15 cellular contexts compared by ENCODE assay signal in genomic region chr4:77152421-77152820, GRCh38. TPM values are rescaled to one million over a fixed set of nuclear protein-coding genes. Genes with fewer than 3 reads are reported as not detected.
DNase-seq lines count a peak whose midpoint lies in the region; ATAC-seq, FAIRE-seq and TF ChIP-seq lines count a peak whose summit lies in the region.
"Had no signal": no experiment of that assay in that cellular context is flagged by ENCODE, and none has a peak within 500 bp of the region (broad histone marks: within the 10 kb centered on the region; RNA-seq: fewer than 3 reads in every experiment).

No MANE protein-coding gene starts in this region.

- no peaks in the 10 kb centered on the region for H3K4me1 ChIP-seq in IMR-90 (ENCODE audit: control insufficient read depth, insufficient read depth, low read length)
- H3K4me1 ChIP-seq in SJCRH30: peaks cover 8% of the 10 kb centered on the region
- H3K4me1 ChIP-seq in spleen: peaks cover 7 to 58% (median 41%) of the 10 kb centered on the region in 6 donors

- H2AK9ac ChIP-seq in IMR-90 (replicated peaks; ENCODE audit: low read depth, low read length, poor library complexity): no peak overlapping the region

- POLR2A ChIA-PET in IMR-90 (lab: Charles Lee; ENCODE audit: unreplicated experiment): interaction anchor here (0.7 kb wide), 1 partner anchor 87 kb away, joined by 3 read pairs; no protein-coding TSS in a partner anchor
- POLR2A ChIA-PET in activated CD4-positive, alpha-beta memory T cell treated with anti-CD3 and anti-CD28 coated beads for 36 hours (lab: Charles Lee): no interaction called here

- H2AFZ ChIP-seq in IMR-90 (replicated peaks; ENCODE audit: low read length, poor library complexity): no peak overlapping the region

- TF ChIP-seq POLR2A in IMR-90 (IDR thresholded peaks at IDR 0.05; ENCODE audit: low read depth, low read length) (no peak), spleen (IDR thresholded peaks at IDR 0.05) (no peak)

- no peak overlapping the region for H3K56ac ChIP-seq in IMR-90 (ENCODE audit: extremely low read depth, insufficient read depth, low read length)

- no peak overlapping the region for H2AK5ac ChIP-seq in IMR-90 (ENCODE audit: low read depth, low read length)

- H3K27ac Mint-ChIP-seq in activated CD4-positive, alpha-beta memory T cell treated with anti-CD3 and anti-CD28 coated beads for 36 hours: no peak overlapping the region
- H3K27ac Mint-ChIP-seq: activated naive CD4-positive, alpha-beta T cell treated with anti-CD3 and anti-CD28 coated beads, Interleukin-2, amount 50 U/mL, for 72 hours had no signal

- peaks cover 8% of the 10 kb centered on the region for H3K27me3 ChIP-seq in IMR-90 (ENCODE audit: control insufficient read depth, insufficient read depth, low read length)
- no peaks in the 10 kb centered on the region for H3K27me3 ChIP-seq in SJCRH30
- no peaks in the 10 kb centered on the region for H3K27me3 ChIP-seq in spleen (replicated peaks in 1 of 7)

- TF ChIP-seq CTCF in IMR-90 (conservative IDR thresholded peaks at IDR 0.05; ENCODE audit: low read depth, low read length): no peak
- no peak for TF ChIP-seq CTCF in spleen (IDR thresholded peaks at IDR 0.05 in 8 of 11, conservative IDR thresholded peaks at IDR 0.05 in 3 of 11)

- DNase-seq in IMR-90 (peak; percentile 69), SJCRH30 (peak; percentile 24 to 64), iPS-NIHi11 (ENCODE audit: low spot score) (peak; percentile 29), spleen (no peak), GM19239 (ENCODE audit: insufficient read length, low spot score) (no peak)
- DNase-seq in activated CD4-positive, alpha-beta memory T cell treated with anti-CD3 and anti-CD28 coated beads for 36 hours: no peak
- no peak for DNase-seq in activated naive CD4-positive, alpha-beta T cell (lab: John Stamatoyannopoulos, UW)
- DNase-seq: Caco-2, kidney, NCI-H345, substantia nigra had no signal

- no peak overlapping the region for H4K91ac ChIP-seq in IMR-90 (ENCODE audit: insufficient read depth, low read depth, low read length)

- no CpG with 5 or more reads among the region's 5 CpGs for WGBS in IMR-90 (ENCODE audit: extremely low coverage in 2 of 2, insufficient read length in 1 of 2), 2 experiments
- 63 to 74% (median 70%) methylated on average over 5 of the region's 5 CpGs for WGBS in spleen, 5 donors

- no peak overlapping the region for H3K9ac ChIP-seq in IMR-90 (ENCODE audit: low read depth, low read length)

- H3K9me1 ChIP-seq in IMR-90 (ENCODE audit: insufficient read depth, low read length): no peaks in the 10 kb centered on the region

- CTCF ChIA-PET in IMR-90 (lab: Yijun Ruan, JAX): interaction anchor here (0.6 kb wide), 1 partner anchor 43 kb away, joined by 7 read pairs; no protein-coding TSS in a partner anchor
- CTCF ChIA-PET in activated CD4-positive, alpha-beta memory T cell treated with anti-CD3 and anti-CD28 coated beads for 36 hours (lab: Charles Lee): interaction anchor here (1.1 kb wide), 1 partner anchor 51 kb away, joined by 3 read pairs; no protein-coding TSS in a partner anchor

- FAIRE-seq in GM19239 (lab: Jason Lieb, UNC): no peak
- FAIRE-seq: kidney had no signal

- H2BK15ac ChIP-seq in IMR-90 (ENCODE audit: low read depth, low read length): no peak overlapping the region

- H2BK5ac ChIP-seq in IMR-90 (ENCODE audit: low read depth, low read length, poor library complexity, severe bottlenecking): no peak overlapping the region

- no peak overlapping the region for H3K18ac ChIP-seq in IMR-90 (ENCODE audit: low read depth, low read length)

- H3K4me1 Mint-ChIP-seq in activated CD4-positive, alpha-beta memory T cell treated with anti-CD3 and anti-CD28 coated beads for 36 hours (ENCODE audit: low read depth): peaks cover 14% of the 10 kb centered on the region

- no peak overlapping the region for H3K4ac ChIP-seq in IMR-90 (ENCODE audit: low read depth, low read length)

- no peak overlapping the region for H3K23ac ChIP-seq in IMR-90 (ENCODE audit: low read depth, low read length)

- BruUV-seq in IMR-90 (replicated peaks; lab: Mats Ljungman, UMichigan): no TSS peak

- no peak overlapping the region for H3K14ac ChIP-seq in IMR-90 (replicated peaks; ENCODE audit: low read depth, low read length)

- H3K36me3 Mint-ChIP-seq in activated CD4-positive, alpha-beta memory T cell treated with anti-CD3 and anti-CD28 coated beads for 36 hours: peaks cover 4% of the 10 kb centered on the region

- no peak overlapping the region for H2BK20ac ChIP-seq in IMR-90 (ENCODE audit: low read depth, low read length)

- no peak overlapping the region for H3K4me3 Mint-ChIP-seq in activated CD4-positive, alpha-beta memory T cell treated with anti-CD3 and anti-CD28 coated beads for 36 hours

- H3K4me3 ChIP-seq in IMR-90 (ENCODE audit: insufficient read depth, low read depth, low read length) (no peak overlapping the region), SJCRH30 (no peak overlapping the region), spleen (no peak overlapping the region)

- no peaks in the 10 kb centered on the region for H3K27me3 Mint-ChIP-seq in activated CD4-positive, alpha-beta memory T cell treated with anti-CD3 and anti-CD28 coated beads for 36 hours

- ATAC-seq in IMR-90 (ENCODE audit: low read depth): peak; percentile 52
- ATAC-seq: activated naive CD4-positive, alpha-beta T cell treated with anti-CD3 and anti-CD28 coated beads, Interleukin-2, amount 50 U/mL, for 72 hours; naive thymus-derived CD8-positive, alpha-beta T cell had no signal

- intact Hi-C loops in IMR-90 (cut with micrococcal nuclease) (loop anchor here (5.0 kb wide), 1 partner anchor 55 kb away; no protein-coding TSS in a partner anchor), spleen (cut with DNase I; ENCODE audit: low total_unique reads) (loop anchor here (10.0 kb wide), 1 partner anchor 58 kb away; no protein-coding TSS in a partner anchor)
- intact Hi-C loops in activated CD4-positive, alpha-beta memory T cell treated with anti-CD3 and anti-CD28 coated beads for 36 hours (cut with micrococcal nuclease): no loop called here

- H4K8ac ChIP-seq in IMR-90 (ENCODE audit: low read depth in 2 of 2, low read length in 2 of 2): no peak overlapping the region

- no peak overlapping the region for H3K27ac ChIP-seq in IMR-90 (ENCODE audit: insufficient read depth, low read length)
- H3K27ac ChIP-seq in SJCRH30: no peak overlapping the region
- peak overlapping the region in 5 of 8 donors; percentile 41 to 99 (median 99) for H3K27ac ChIP-seq in spleen
- H3K27ac ChIP-seq: HL-60, RWPE1 had no signal

- H3K79me1 ChIP-seq in IMR-90 (ENCODE audit: low read depth in 1 of 2, low read length in 2 of 2): 0 out of 4 replicates have a peak, but pooled peaks cover 0 to 2% of the 10 kb centered on the region in 2 experiments

- no peaks in the 10 kb centered on the region for H4K20me1 ChIP-seq in IMR-90 (ENCODE audit: insufficient read depth, low read length)

- H3K9me3 ChIP-seq in IMR-90 (ENCODE audit: control insufficient read depth, insufficient read depth, low read length) (no peaks in the 10 kb centered on the region), SJCRH30 (replicated peaks) (no peaks in the 10 kb centered on the region), spleen (no peaks in the 10 kb centered on the region)
- H3K9me3 ChIP-seq: Caco-2 had no signal

- in situ Hi-C loops in IMR-90 (cut with MboI; ENCODE audit: low sequenced_read_pairs): loop anchor here (25.0 kb wide), 1 partner anchor 390 kb away; no protein-coding TSS in a partner anchor

- dilution Hi-C loops in IMR-90 (cut with HindIII; ENCODE audit: low sequenced_read_pairs, unreplicated experiment): no loop called here

- no peak for TF ChIP-seq RAD21 in IMR-90 (IDR thresholded peaks at IDR 0.05; ENCODE audit: low read length)

- H3K4me2 ChIP-seq in IMR-90 (ENCODE audit: low read depth, low read length): peak overlapping the region; percentile 73

- no peak overlapping the region for H2BK120ac ChIP-seq in IMR-90 (ENCODE audit: low read depth, low read length)

- no peaks in the 10 kb centered on the region for H3K9me3 Mint-ChIP-seq in activated CD4-positive, alpha-beta memory T cell treated with anti-CD3 and anti-CD28 coated beads for 36 hours
- H3K9me3 Mint-ChIP-seq: activated naive CD4-positive, alpha-beta T cell treated with anti-CD3 and anti-CD28 coated beads, Interleukin-2, amount 50 U/mL, for 72 hours had no signal

- no peaks in the 10 kb centered on the region for H3K36me3 ChIP-seq in IMR-90 (ENCODE audit: control insufficient read depth, insufficient read depth, low read length)
- no peaks in the 10 kb centered on the region for H3K36me3 ChIP-seq in SJCRH30
- no peaks in the 10 kb centered on the region for H3K36me3 ChIP-seq in spleen

- no peak overlapping the region for H4K5ac ChIP-seq in IMR-90 (ENCODE audit: low read depth, low read length)

TF ChIP-seq in IMR-90, 13 proteins besides CTCF, POLR2A, EP300 and RAD21:
- TF ChIP-seq SMC3 (IDR thresholded peaks at IDR 0.05; ENCODE audit: low read depth, low read length): no peak
- no peak for TF ChIP-seq CEBPB (IDR thresholded peaks at IDR 0.05; ENCODE audit: low read depth, low read length)
- no peak for TF ChIP-seq FOS (IDR thresholded peaks at IDR 0.05; ENCODE audit: low read depth, low read length)
- TF ChIP-seq MXI1 (IDR thresholded peaks at IDR 0.05; ENCODE audit: borderline replicate concordance, low read depth, low read length): no peak
- TF ChIP-seq CHD1 (IDR thresholded peaks at IDR 0.05; ENCODE audit: low read depth, low read length): no peak
- no peak for TF ChIP-seq ELK1 (IDR thresholded peaks at IDR 0.05; ENCODE audit: borderline replicate concordance, low read depth, low read length)
- TF ChIP-seq RCOR1 (IDR thresholded peaks at IDR 0.05; ENCODE audit: insufficient replicate concordance, low read length): no peak
- no peak for TF ChIP-seq MAFK (IDR thresholded peaks at IDR 0.05; ENCODE audit: low read depth, low read length)

RNA-seq across cellular contexts. Expression of gene CCNG2, which starts 4.6 kb away (rescaled TPM):
- total RNA-seq in IMR-90 (2012; rRNA removed) (11.3 and 23.9 TPM in 2 replicates), spleen (100 to 1,000 TPM in 1 of 7 donors, 10 to 100 TPM in 6; 50.6 to 106 (median 61.6) TPM)
- polyA plus RNA-seq in IMR-90 (2012; rRNA removed) (10.9 and 14.9 TPM in 2 replicates), spleen (10 to 100 TPM; 20.2 to 24.9 (median 24.6) TPM)
- 5.8 and 8.5 TPM in 2 replicates for polyA plus RNA-seq in IMR-90 (2012; cell fraction: cytosol; rRNA removed)
- polyA plus RNA-seq in IMR-90 (2012; cell fraction: nucleus; rRNA removed; ENCODE audit: low replicate concordance): 3.9 and 12.2 TPM in 2 replicates
- total RNA-seq in SJCRH30 (2014; rRNA removed; shearing (Covaris generic)): 48.0 and 52.6 TPM in 2 replicates
- 10 to 100 TPM; 23.9 to 25.1 TPM for total RNA-seq in activated CD4-positive, alpha-beta memory T cell treated with anti-CD3 and anti-CD28 coated beads for 36 hours

Comparison
In these comparisons a context has a peak if more than half of its experiments do, and no peak if none do; other contexts are left out.
1. DNase-seq: peak in IMR-90 (single experiment), SJCRH30 (2 of 2) and iPS-NIHi11 (single experiment); none in spleen (single experiment), activated CD4-positive, alpha-beta memory T cell treated with anti-CD3 and anti-CD28 coated beads for 36 hours (single experiment), activated naive CD4-positive, alpha-beta T cell (0 of 4) and GM19239 (single experiment).
2. H3K27ac ChIP-seq: peak in spleen (5 of 8); none in IMR-90 (single experiment) and SJCRH30 (single experiment).